1 cellular context compared by ENCODE assay signal in the genomic region with DNA sequence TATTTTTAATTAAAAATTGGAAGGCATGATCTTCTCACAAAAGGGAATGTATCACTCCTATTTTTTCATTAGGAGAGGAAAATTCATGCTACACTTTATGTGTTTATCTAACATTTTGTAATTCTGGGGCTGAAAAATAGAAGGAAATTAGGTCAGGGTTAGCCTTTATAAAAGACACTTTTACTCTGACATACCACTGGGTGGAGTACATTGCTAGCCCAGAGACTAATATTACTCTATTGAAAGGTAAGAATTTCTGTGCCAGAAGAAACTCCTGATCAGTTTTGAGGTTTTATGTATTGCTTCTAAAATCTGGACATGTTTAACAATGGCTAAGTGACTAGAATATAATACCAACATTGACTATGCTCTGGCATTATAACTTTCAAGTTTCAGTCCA.
TF ChIP-seq lines count a peak whose summit lies in the region.

No MANE protein-coding gene starts in this region.

TF ChIP-seq in HEK293, 187 proteins besides CTCF, POLR2A, EP300 and RAD21 (continued from another document):
- TF ChIP-seq SP3 (tag by site-specific recombination; IDR thresholded peaks at IDR 0.05) (no peak), YY1 (tag by site-specific recombination; IDR thresholded peaks at IDR 0.05) (no peak), ZNF654 (tag by site-specific recombination; IDR thresholded peaks at IDR 0.05; ENCODE audit: low read depth) (peak; percentile 19), RBAK (tag by site-specific recombination; IDR thresholded peaks at IDR 0.05) (no peak)
- TF ChIP-seq, protein P1, sequence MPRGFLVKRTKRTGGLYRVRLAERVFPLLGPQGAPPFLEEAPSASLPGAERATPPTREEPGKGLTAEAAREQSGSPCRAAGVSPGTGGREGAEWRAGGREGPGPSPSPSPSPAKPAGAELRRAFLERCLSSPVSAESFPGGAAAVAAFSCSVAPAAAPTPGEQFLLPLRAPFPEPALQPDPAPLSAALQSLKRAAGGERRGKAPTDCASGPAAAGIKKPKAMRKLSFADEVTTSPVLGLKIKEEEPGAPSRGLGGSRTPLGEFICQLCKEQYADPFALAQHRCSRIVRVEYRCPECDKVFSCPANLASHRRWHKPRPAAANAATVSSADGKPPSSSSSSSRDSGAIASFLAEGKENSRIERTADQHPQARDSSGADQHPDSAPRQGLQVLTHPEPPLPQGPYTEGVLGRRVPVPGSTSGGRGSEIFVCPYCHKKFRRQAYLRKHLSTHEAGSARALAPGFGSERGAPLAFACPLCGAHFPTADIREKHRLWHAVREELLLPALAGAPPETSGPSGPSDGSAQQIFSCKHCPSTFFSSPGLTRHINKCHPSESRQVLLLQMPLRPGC (tag by site-specific recombination; IDR thresholded peaks at IDR 0.05), result no peak
